ENCODE assay signal across 28 cellular contexts in genomic region chr4:76442807-76443206, GRCh38. TPM values are rescaled to one million over a fixed set of nuclear protein-coding genes. Genes with fewer than 3 reads are reported as not detected.
"Had no signal": no experiment of that assay in that cellular context is flagged by ENCODE, and none has a peak within 500 bp of the region (broad histone marks: within the 10 kb centered on the region; RNA-seq: fewer than 3 reads in every experiment).

No MANE protein-coding gene starts in this region.

- ATAC-seq: activated naive CD4-positive, alpha-beta T cell treated with anti-CD3 and anti-CD28 coated beads, Interleukin-2, amount 50 U/mL, for 72 hours; activated naive CD8-positive, alpha-beta T cell treated with anti-CD3 and anti-CD28 coated beads, Interleukin-2, amount 50 U/mL, for 24 hours; activated T-cell treated with anti-CD3 and anti-CD28 coated beads, Interleukin-2, amount 50 U/mL, for 4 hours; body of pancreas; PC-3; SK-N-SH treated with all-trans-retinoic acid at 6 μM for 48 hours had no signal

- H3K36me3 Mint-ChIP-seq: activated CD4-positive, alpha-beta memory T cell treated with anti-CD3 and anti-CD28 coated beads for 36 hours had no signal

- H3K27ac Mint-ChIP-seq: activated B cell treated with CpG ODN at 0.5 μM for 24 hours; activated CD4-positive, alpha-beta memory T cell treated with anti-CD3 and anti-CD28 coated beads for 36 hours; activated CD4-positive, alpha-beta T cell treated with anti-CD3 and anti-CD28 coated beads, Interleukin-2, amount 10 ng/mL, durations not matched to agents 7 days and 5 days; activated naive CD4-positive, alpha-beta T cell treated with anti-CD3 and anti-CD28 coated beads, Interleukin-2, amount 50 U/mL, for 72 hours; activated naive CD8-positive, alpha-beta T cell treated with anti-CD3 and anti-CD28 coated beads, Interleukin-2, amount 50 U/mL, for 24 hours; T-helper 1 cell treated with Interleukin-12 subunit alpha and Interleukin-12 subunit beta and Interleukin-4 antibody, amounts not matched to agents 30 μg/mL and 1 μg/mL, for 36 hours had no signal

- H3K27ac ChIP-seq: ascending aorta, body of pancreas, SJSA1 had no signal

- H3K9me3 Mint-ChIP-seq: activated B cell treated with CpG ODN at 0.5 μM for 24 hours; activated CD4-positive, alpha-beta memory T cell treated with anti-CD3 and anti-CD28 coated beads for 36 hours; activated CD4-positive, alpha-beta T cell treated with anti-CD3 and anti-CD28 coated beads, Interleukin-2, amount 10 ng/mL, durations not matched to agents 7 days and 5 days; activated naive CD8-positive, alpha-beta T cell treated with anti-CD3 and anti-CD28 coated beads, Interleukin-2, amount 50 U/mL, for 24 hours; activated T-cell treated with anti-CD3 and anti-CD28 coated beads, Interleukin-2, amount 50 U/mL, for 4 hours; central memory CD8-positive, alpha-beta T cell; T-helper 1 cell treated with Interleukin-12 subunit alpha and Interleukin-12 subunit beta and Interleukin-4 antibody, amounts not matched to agents 30 μg/mL and 1 μg/mL, for 36 hours had no signal

- H3K27me3 ChIP-seq: ascending aorta, body of pancreas, SJSA1 had no signal

- H3K4me3 ChIP-seq: ascending aorta, body of pancreas, SJSA1 had no signal

- H3K36me3 ChIP-seq: ascending aorta, SJSA1 had no signal

- DNase-seq: activated B cell treated with CpG ODN at 0.5 μM for 24 hours; activated CD4-positive, alpha-beta memory T cell treated with anti-CD3 and anti-CD28 coated beads for 36 hours; activated CD4-positive, alpha-beta T cell treated with anti-CD3 and anti-CD28 coated beads for 1 hour; activated CD4-positive, alpha-beta T cell treated with anti-CD3 and anti-CD28 coated beads, Interleukin-2, amount 10 ng/mL, durations not matched to agents 7 days and 5 days; activated CD8-positive, alpha-beta memory T cell treated with anti-CD3 and anti-CD28 coated beads for 24 hours; activated effector memory CD4-positive, alpha-beta T cell treated with anti-CD3 and anti-CD28 coated beads, Interleukin-2, amount 50 U/mL, for 16 hours; activated naive CD4-positive, alpha-beta T cell treated with Interleukin-2 at 50 U/mL for 16 hours; activated naive CD8-positive, alpha-beta T cell treated with anti-CD3 and anti-CD28 coated beads, Interleukin-2, amount 50 U/mL, for 24 hours; activated T-cell treated with anti-CD3 and anti-CD28 coated beads, Interleukin-2, amount 50 U/mL, for 4 hours; amniotic stem cell; body of pancreas; Kasumi-1; NCI-H1105 treated with DMSO at 0.1 percent for 48 hours; NCI-H1436 treated with DMSO at 0.1 percent for 48 hours; NCI-H187; NCI-H2081; NCI-H510A treated with DMSO at 0.1 percent for 48 hours; NCI-H69; NK-92 treated with Interleukin-12 subunit alpha and Interleukin-12 subunit beta, amount 100 ng/mL, for 24 hours; PC-3; SHP77; SW 1271 had no signal

- H3K4me3 Mint-ChIP-seq: activated B cell treated with CpG ODN at 0.5 μM for 24 hours; activated CD4-positive, alpha-beta memory T cell treated with anti-CD3 and anti-CD28 coated beads for 36 hours; activated CD4-positive, alpha-beta T cell treated with anti-CD3 and anti-CD28 coated beads, Interleukin-2, amount 10 ng/mL, durations not matched to agents 7 days and 5 days; activated naive CD8-positive, alpha-beta T cell treated with anti-CD3 and anti-CD28 coated beads, Interleukin-2, amount 50 U/mL, for 24 hours; activated T-cell treated with anti-CD3 and anti-CD28 coated beads, Interleukin-2, amount 50 U/mL, for 4 hours; central memory CD8-positive, alpha-beta T cell; T-helper 1 cell treated with Interleukin-12 subunit alpha and Interleukin-12 subunit beta and Interleukin-4 antibody, amounts not matched to agents 30 μg/mL and 1 μg/mL, for 36 hours had no signal

- H3K4me1 Mint-ChIP-seq: activated B cell treated with CpG ODN at 0.5 μM for 24 hours; activated CD4-positive, alpha-beta T cell treated with anti-CD3 and anti-CD28 coated beads, Interleukin-2, amount 10 ng/mL, durations not matched to agents 7 days and 5 days; activated naive CD8-positive, alpha-beta T cell treated with anti-CD3 and anti-CD28 coated beads, Interleukin-2, amount 50 U/mL, for 24 hours; central memory CD8-positive, alpha-beta T cell had no signal

- H3K9me3 ChIP-seq: ascending aorta, body of pancreas, SJSA1 had no signal

RNA-seq across cellular contexts. Expression of gene SHROOM3, which starts 7.8 kb away (rescaled TPM):
- total RNA-seq: activated CD4-positive, alpha-beta memory T cell treated with anti-CD3 and anti-CD28 coated beads for 36 hours; activated CD4-positive, alpha-beta T cell treated with anti-CD3 and anti-CD28 coated beads, Interleukin-2, amount 10 ng/mL, durations not matched to agents 7 days and 5 days had no signal

RNA-seq across cellular contexts. Expression of gene CCDC158, which starts 21.9 kb away (rescaled TPM):
- total RNA-seq: activated B cell treated with CpG ODN at 0.5 μM for 24 hours; activated CD4-positive, alpha-beta memory T cell treated with anti-CD3 and anti-CD28 coated beads for 36 hours; activated CD4-positive, alpha-beta T cell treated with anti-CD3 and anti-CD28 coated beads, Interleukin-2, amount 10 ng/mL, durations not matched to agents 7 days and 5 days; activated naive CD4-positive, alpha-beta T cell treated with anti-CD3 and anti-CD28 coated beads, Interleukin-2, amount 50 U/mL, for 72 hours; activated T-cell treated with anti-CD3 and anti-CD28 coated beads, Interleukin-2, amount 50 U/mL, for 4 hours; PC-3 had no signal
